ENCODE assay signal across 11 cellular contexts in the genomic region with DNA sequence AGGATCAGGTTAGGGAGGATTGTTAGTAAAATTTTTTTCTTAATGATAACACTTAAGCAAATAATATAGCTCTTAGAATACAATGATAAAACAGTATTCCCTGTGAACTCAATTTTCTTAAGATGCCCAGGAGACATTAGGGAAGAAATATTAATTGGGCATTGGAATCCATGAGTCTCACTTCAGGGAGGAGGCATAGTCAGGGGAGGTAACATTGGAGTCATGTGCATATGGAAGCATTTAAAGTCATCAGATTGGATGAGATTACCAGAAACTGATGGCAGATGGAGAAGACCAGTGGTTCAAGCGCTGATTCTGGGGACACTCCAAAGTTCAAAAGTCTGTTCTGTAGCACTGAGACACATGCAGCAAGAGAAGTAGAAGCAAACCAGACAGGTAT. TPM values are rescaled to one million over a fixed set of nuclear protein-coding genes. Genes with fewer than 3 reads are reported as not detected.
"Had no signal": no experiment of that assay in that cellular context is flagged by ENCODE, and none has a peak within 500 bp of the region (broad histone marks: within the 10 kb centered on the region; RNA-seq: fewer than 3 reads in every experiment).

A gene with protein sequence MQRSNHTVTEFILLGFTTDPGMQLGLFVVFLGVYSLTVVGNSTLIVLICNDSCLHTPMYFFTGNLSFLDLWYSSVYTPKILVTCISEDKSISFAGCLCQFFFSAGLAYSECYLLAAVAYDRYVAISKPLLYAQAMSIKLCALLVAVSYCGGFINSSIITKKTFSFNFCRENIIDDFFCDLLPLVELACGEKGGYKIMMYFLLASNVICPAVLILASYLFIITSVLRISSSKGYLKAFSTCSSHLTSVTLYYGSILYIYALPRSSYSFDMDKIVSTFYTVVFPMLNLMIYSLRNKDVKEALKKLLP (plus strand): TSS at position 301 of the 400 bp plus-strand sequence. CDS start 1,293 bp downstream, outside the sequence.

- H3K36me3 ChIP-seq: HAP-1 had no signal

- DNase-seq: GM23248, GOT3, H7, H9, HCEC 1CT, HFFc6 had no signal

- H2AFZ ChIP-seq: GM23248, GM23338 had no signal

- H3K9ac ChIP-seq: GM23248 had no signal

- FAIRE-seq: H54 had no signal

- H3K4me2 ChIP-seq: GM23338 had no signal

- H3K4me1 ChIP-seq: HAP-1 had no signal

- ATAC-seq: GM23338, HCT116 had no signal

- H3K27ac ChIP-seq: GM23248 had no signal

- H3K9me3 ChIP-seq: HAP-1 had no signal

- H3K4me3 ChIP-seq: GM23248, GM23338, HAP-1 had no signal

RNA-seq across cellular contexts. Expression of the gene that starts here (rescaled TPM):
- total RNA-seq: GM23248, GM23338, H4, H7, H9, HFFc6 had no signal
- polyA plus RNA-seq: GM23248, GM23338 had no signal
